In genomic region chr7:107043916-107044346, GRCh38 we compare ENCODE assay signal across 8 cellular contexts. TPM values are rescaled to one million over a fixed set of nuclear protein-coding genes. Genes with fewer than 3 reads are reported as not detected.
DNase-seq lines count a peak whose midpoint lies in the region; ATAC-seq and TF ChIP-seq lines count a peak whose summit lies in the region.

No MANE protein-coding gene starts in this region.

- no peaks in the 10 kb centered on the region for H3K36me3 ChIP-seq in testis (ENCODE audit: low read depth, missing control alignments)

- H3K4me3 ChIP-seq in testis: peak overlapping the region; percentile 68 to 83

- peaks cover 22% of the 10 kb centered on the region for H3K4me1 ChIP-seq in testis

- no peak for DNase-seq in activated CD4-positive, alpha-beta T cell treated with anti-CD3 and anti-CD28 coated beads, Interleukin-2, amount 10 ng/mL, durations not matched to agents 24 days and 14 days
- DNase-seq in activated CD4-positive, alpha-beta T cell treated with anti-CD3 and anti-CD28 coated beads, Interleukin-2, amount 50 U/mL, for 1 hour: no peak
- peak; percentile 50 for DNase-seq in kidney glomerular epithelial cell (lab: John Stamatoyannopoulos, UW)
- DNase-seq in testis: no peak
- no peak for DNase-seq in AG08395 (ENCODE audit: low spot score)

- TF ChIP-seq POLR2A in testis (IDR thresholded peaks at IDR 0.05): no peak

- H3K4me3 Mint-ChIP-seq in activated CD4-positive, alpha-beta T cell treated with anti-CD3 and anti-CD28 coated beads, Interleukin-2, amount 10 ng/mL, durations not matched to agents 24 days and 14 days: peak overlapping the region; percentile 63
- H3K4me3 Mint-ChIP-seq in activated naive CD8-positive, alpha-beta T cell: peak overlapping the region; percentile 86

- no peaks in the 10 kb centered on the region for H3K9me3 ChIP-seq in testis

- peak overlapping the region; percentile 71 to 92 for H3K27ac ChIP-seq in testis

- H3K27ac Mint-ChIP-seq in activated CD4-positive, alpha-beta T cell treated with anti-CD3 and anti-CD28 coated beads, Interleukin-2, amount 10 ng/mL, durations not matched to agents 24 days and 14 days: no peak overlapping the region
- H3K27ac Mint-ChIP-seq in activated naive CD8-positive, alpha-beta T cell: peak overlapping the region; percentile 4

- ATAC-seq in HG03095 (IDR thresholded peaks at IDR 0.05; ENCODE audit: unreplicated experiment) (no peak), GM21723 (IDR thresholded peaks at IDR 0.05; ENCODE audit: unreplicated experiment) (no peak)

- H3K4me1 Mint-ChIP-seq in activated CD4-positive, alpha-beta T cell treated with anti-CD3 and anti-CD28 coated beads, Interleukin-2, amount 10 ng/mL, durations not matched to agents 24 days and 14 days: peaks cover 7% of the 10 kb centered on the region
- peaks cover 9% of the 10 kb centered on the region for H3K4me1 Mint-ChIP-seq in activated naive CD8-positive, alpha-beta T cell (ENCODE audit: low read depth)

- no peaks in the 10 kb centered on the region for H3K27me3 ChIP-seq in testis

- TF ChIP-seq CTCF in testis (IDR thresholded peaks at IDR 0.05): no peak

- no peaks in the 10 kb centered on the region for H3K9me3 Mint-ChIP-seq in activated CD4-positive, alpha-beta T cell treated with anti-CD3 and anti-CD28 coated beads, Interleukin-2, amount 10 ng/mL, durations not matched to agents 24 days and 14 days
- no peaks in the 10 kb centered on the region for H3K9me3 Mint-ChIP-seq in activated naive CD8-positive, alpha-beta T cell (ENCODE audit: low read depth)

- peaks cover 42% of the 10 kb centered on the region for H3K27me3 Mint-ChIP-seq in activated CD4-positive, alpha-beta T cell treated with anti-CD3 and anti-CD28 coated beads, Interleukin-2, amount 10 ng/mL, durations not matched to agents 24 days and 14 days
- peaks cover 8% of the 10 kb centered on the region for H3K27me3 Mint-ChIP-seq in activated naive CD8-positive, alpha-beta T cell

- WGBS in testis, 2 donors: 6 to 10% methylated on average over 6 of the region's 6 CpGs

- intact Hi-C loops in activated CD4-positive, alpha-beta T cell treated with anti-CD3 and anti-CD28 coated beads, Interleukin-2, amount 10 ng/mL, durations not matched to agents 24 days and 14 days (cut with micrococcal nuclease): no loop called here
- intact Hi-C loops in testis (cut with DNase I; ENCODE audit: low total_unique reads): no loop called here

- no peaks in the 10 kb centered on the region for H3K36me3 Mint-ChIP-seq in activated CD4-positive, alpha-beta T cell treated with anti-CD3 and anti-CD28 coated beads, Interleukin-2, amount 10 ng/mL, durations not matched to agents 24 days and 14 days (ENCODE audit: low read depth)
- peaks cover 2% of the 10 kb centered on the region for H3K36me3 Mint-ChIP-seq in activated naive CD8-positive, alpha-beta T cell

RNA-seq across cellular contexts. Expression of gene PRKAR2B, which starts 0.6 kb away (rescaled TPM):
- total RNA-seq in activated CD4-positive, alpha-beta T cell treated with anti-CD3 and anti-CD28 coated beads, Interleukin-2, amount 10 ng/mL, durations not matched to agents 24 days and 14 days: 0.54 and 0.77 TPM in 2 replicates
- total RNA-seq in testis: 10 to 100 TPM; 66.3 to 81.8 TPM
- 51.7 TPM for polyA plus RNA-seq in testis (ENCODE audit: insufficient read depth, low read depth, low replicate concordance)

Comparison
In these comparisons a context has a peak if more than half of its experiments do, and no peak if none do; other contexts are left out.
1. RNA of gene PRKAR2B, which starts 0.6 kb away (total RNA-seq): 66.3 to 81.8 TPM in testis; 0.54 to 0.77 TPM in activated CD4-positive, alpha-beta T cell treated with anti-CD3 and anti-CD28 coated beads, Interleukin-2, amount 10 ng/mL, durations not matched to agents 24 days and 14 days; every median in the first group is over 10 times any median in the second.